1 cellular context compared by ENCODE assay signal in genomic region chr2:233829193-233830110, GRCh38.
TF ChIP-seq lines count a peak whose summit lies in the region.

No MANE protein-coding gene starts in this region.

TF ChIP-seq in HepG2, 621 proteins besides CTCF, POLR2A, EP300 and RAD21:
- TF ChIP-seq MLXIP (CRISPR knock-in tag; IDR thresholded peaks at IDR 0.05; ENCODE audit: borderline replicate concordance) (no peak), ZNF790 (CRISPR knock-in tag; IDR thresholded peaks at IDR 0.05; ENCODE audit: borderline replicate concordance) (no peak), MTF1 (CRISPR knock-in tag; IDR thresholded peaks at IDR 0.05) (no peak), ZNF589 (CRISPR knock-in tag; conservative IDR thresholded peaks at IDR 0.05) (no peak), ZFAT (CRISPR knock-in tag; conservative IDR thresholded peaks at IDR 0.05) (no peak), RORA (CRISPR knock-in tag; IDR thresholded peaks at IDR 0.05) (no peak)
- TF ChIP-seq, protein P1, sequence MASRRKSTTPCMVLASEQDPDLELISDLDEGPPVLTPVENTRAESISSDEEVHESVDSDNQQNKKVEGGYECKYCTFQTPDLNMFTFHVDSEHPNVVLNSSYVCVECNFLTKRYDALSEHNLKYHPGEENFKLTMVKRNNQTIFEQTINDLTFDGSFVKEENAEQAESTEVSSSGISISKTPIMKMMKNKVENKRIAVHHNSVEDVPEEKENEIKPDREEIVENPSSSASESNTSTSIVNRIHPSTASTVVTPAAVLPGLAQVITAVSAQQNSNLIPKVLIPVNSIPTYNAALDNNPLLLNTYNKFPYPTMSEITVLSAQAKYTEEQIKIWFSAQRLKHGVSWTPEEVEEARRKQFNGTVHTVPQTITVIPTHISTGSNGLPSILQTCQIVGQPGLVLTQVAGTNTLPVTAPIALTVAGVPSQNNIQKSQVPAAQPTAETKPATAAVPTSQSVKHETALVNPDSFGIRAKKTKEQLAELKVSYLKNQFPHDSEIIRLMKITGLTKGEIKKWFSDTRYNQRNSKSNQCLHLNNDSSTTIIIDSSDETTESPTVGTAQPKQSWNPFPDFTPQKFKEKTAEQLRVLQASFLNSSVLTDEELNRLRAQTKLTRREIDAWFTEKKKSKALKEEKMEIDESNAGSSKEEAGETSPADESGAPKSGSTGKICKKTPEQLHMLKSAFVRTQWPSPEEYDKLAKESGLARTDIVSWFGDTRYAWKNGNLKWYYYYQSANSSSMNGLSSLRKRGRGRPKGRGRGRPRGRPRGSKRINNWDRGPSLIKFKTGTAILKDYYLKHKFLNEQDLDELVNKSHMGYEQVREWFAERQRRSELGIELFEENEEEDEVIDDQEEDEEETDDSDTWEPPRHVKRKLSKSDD (CRISPR knock-in tag; IDR thresholded peaks at IDR 0.05; ENCODE audit: low read depth), result no peak
- TF ChIP-seq, protein P2, sequence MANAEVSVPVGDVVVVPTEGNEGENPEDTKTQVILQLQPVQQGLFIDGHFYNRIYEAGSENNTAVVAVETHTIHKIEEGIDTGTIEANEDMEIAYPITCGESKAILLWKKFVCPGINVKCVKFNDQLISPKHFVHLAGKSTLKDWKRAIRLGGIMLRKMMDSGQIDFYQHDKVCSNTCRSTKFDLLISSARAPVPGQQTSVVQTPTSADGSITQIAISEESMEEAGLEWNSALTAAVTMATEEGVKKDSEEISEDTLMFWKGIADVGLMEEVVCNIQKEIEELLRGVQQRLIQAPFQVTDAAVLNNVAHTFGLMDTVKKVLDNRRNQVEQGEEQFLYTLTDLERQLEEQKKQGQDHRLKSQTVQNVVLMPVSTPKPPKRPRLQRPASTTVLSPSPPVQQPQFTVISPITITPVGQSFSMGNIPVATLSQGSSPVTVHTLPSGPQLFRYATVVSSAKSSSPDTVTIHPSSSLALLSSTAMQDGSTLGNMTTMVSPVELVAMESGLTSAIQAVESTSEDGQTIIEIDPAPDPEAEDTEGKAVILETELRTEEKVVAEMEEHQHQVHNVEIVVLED (CRISPR knock-in tag; IDR thresholded peaks at IDR 0.05; ENCODE audit: borderline replicate concordance), result no peak
TF ChIP-seq in HepG2: peak in this region for 0.
